ENCODE assay signal across 11 cellular contexts in the genomic region with DNA sequence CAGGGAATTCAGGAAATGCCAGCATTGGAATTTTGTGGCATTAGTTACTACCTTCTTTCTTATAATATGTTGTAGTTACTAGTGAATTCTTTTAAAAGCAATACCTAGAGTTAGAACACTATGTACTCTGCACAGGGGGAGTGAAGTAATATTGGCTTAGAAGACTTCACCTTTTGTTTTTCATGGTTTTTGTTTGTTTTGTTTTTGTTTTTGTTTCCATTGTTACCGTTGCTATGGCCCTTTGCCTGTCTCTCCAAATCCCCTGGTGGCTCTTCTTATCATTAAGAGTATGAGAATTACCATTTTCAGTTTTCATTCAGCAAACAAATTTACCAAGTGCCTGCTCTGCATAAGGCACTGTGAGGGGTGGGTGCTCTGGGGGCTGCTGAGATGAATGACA.
DNase-seq lines count a peak whose midpoint lies in the region; ATAC-seq and TF ChIP-seq lines count a peak whose summit lies in the region.
"Had no signal": no experiment of that assay in that cellular context is flagged by ENCODE, and none has a peak within 500 bp of the region (broad histone marks: within the 10 kb centered on the region; RNA-seq: fewer than 3 reads in every experiment).

No MANE protein-coding gene starts in this region.

- WGBS in ectodermal cell, 2 experiments: 20 to 67% methylated on average over 1 of the region's 1 CpG

- H3K9me3 ChIP-seq in ectodermal cell (ENCODE audit: control insufficient read depth, low read length) (no peaks in the 10 kb centered on the region), neutrophil (no peaks in the 10 kb centered on the region)

- H3K4me1 ChIP-seq in ectodermal cell (ENCODE audit: control insufficient read depth, insufficient read depth, low read length) (peaks cover 7% of the 10 kb centered on the region), neutrophil (ENCODE audit: control insufficient read depth in 1 of 2, insufficient read depth in 1 of 2, low read depth in 1 of 2, low read length in 1 of 2) (peaks cover 3 to 7% of the 10 kb centered on the region in 2 experiments)

- peaks cover 3% of the 10 kb centered on the region for H3K36me3 ChIP-seq in ectodermal cell (ENCODE audit: control insufficient read depth, insufficient read depth, low read length)
- peaks cover 35% of the 10 kb centered on the region for H3K36me3 ChIP-seq in neutrophil

- peak; percentile 80 for DNase-seq in DMS53 (lab: John Stamatoyannopoulos, UW)
- no peak for DNase-seq in DMS53 treated with DMSO at 0.1 percent for 48 hours (lab: John Stamatoyannopoulos, UW; ENCODE audit: unreplicated experiment)
- peak; percentile 80 for DNase-seq in LHCN-M2 (ENCODE audit: low read depth)
- no peak for DNase-seq in effector CD4-positive, alpha-beta T cell
- DNase-seq: activated B cell treated with CpG ODN at 0.5 μM for 24 hours, foreskin fibroblast had no signal

- H3K27ac ChIP-seq in ectodermal cell (ENCODE audit: insufficient read depth, low read depth, low read length, poor library complexity, severe bottlenecking) (peak overlapping the region; percentile 87), neutrophil (peak overlapping the region; percentile 52)
- H3K27ac ChIP-seq: 22Rv1 had no signal

- H3K27me3 ChIP-seq in ectodermal cell (ENCODE audit: control insufficient read depth, insufficient read depth, low read length, poor library complexity, severe bottlenecking) (no peaks in the 10 kb centered on the region), neutrophil (no peaks in the 10 kb centered on the region)

- H3K4me3 ChIP-seq in ectodermal cell (ENCODE audit: insufficient read depth, low read depth, low read length): no peak overlapping the region
- H3K4me3 ChIP-seq in neutrophil (ENCODE audit: low read depth in 1 of 2, low read length in 1 of 2): no peak overlapping the region

- ATAC-seq in GM21576 (IDR thresholded peaks at IDR 0.05; ENCODE audit: unreplicated experiment): no peak
- no peak for ATAC-seq in HG03460 (IDR thresholded peaks at IDR 0.05; ENCODE audit: unreplicated experiment)

- TF ChIP-seq CTCF in neutrophil (IDR thresholded peaks at IDR 0.05): no peak

Comparison
In these comparisons a context has a peak if more than half of its experiments do, and no peak if none do; other contexts are left out.
1. DNase-seq: peak in DMS53 (single experiment) and LHCN-M2 (single experiment); none in DMS53 treated with DMSO at 0.1 percent for 48 hours (single experiment) and effector CD4-positive, alpha-beta T cell (single experiment).